In the genomic region with DNA sequence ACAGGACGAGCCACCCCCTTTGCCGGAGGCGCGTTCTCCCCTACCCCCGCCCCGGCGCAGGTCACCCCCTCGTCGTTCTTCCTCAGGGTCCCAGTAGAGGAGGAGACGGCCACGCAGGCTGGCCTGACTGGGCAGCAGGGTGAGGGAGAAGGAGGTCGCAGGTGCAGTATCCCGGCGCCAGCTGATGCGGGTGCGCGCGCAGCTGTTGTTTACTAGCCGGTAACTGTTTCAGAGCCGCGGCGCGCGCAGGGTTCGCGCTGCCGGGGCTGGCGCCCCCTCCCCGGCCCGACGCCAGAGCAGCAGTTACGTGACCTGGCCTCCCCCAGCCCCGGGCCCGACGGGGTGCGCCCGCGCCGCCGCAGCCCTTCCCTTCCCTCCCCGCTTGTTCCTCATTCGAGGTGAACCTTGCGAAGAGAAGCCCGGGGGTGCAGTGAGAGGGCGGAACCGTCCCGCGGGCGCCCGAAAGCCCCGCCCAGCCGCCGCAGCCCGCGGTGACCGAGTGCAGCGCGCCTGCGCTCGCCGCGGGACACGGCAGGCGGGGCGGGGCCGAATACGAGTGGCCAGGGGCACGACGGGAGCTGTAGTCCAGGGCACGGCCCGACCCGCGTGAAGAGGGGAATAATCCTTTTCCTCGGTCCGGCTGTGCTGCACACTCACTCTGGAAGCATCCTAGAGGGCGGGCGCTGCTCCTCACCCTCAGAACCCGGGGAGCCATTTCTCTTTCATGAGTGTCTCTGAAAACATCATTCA, we compare ENCODE assay signal across 8 cellular contexts. TPM values are rescaled to one million over a fixed set of nuclear protein-coding genes. Genes with fewer than 3 reads are reported as not detected.
DNase-seq lines count a peak whose midpoint lies in the region; ATAC-seq and TF ChIP-seq lines count a peak whose summit lies in the region.

A gene (minus strand): TSS at position 225 of the 750 bp plus-strand sequence. CDS start 1,101 bp downstream, outside the sequence.

- H3K9me3 Mint-ChIP-seq in nephron = no peaks in the 10 kb centered on the region

- H3K4me3 ChIP-seq in GM23248 = peak within 1 kb of the TSS; percentile 90

- H3K27ac Mint-ChIP-seq in nephron = peak within 1 kb of the TSS; percentile 29 to 77 (median 67)

- H3K27me3 Mint-ChIP-seq in nephron (ENCODE audit: low read depth) = peaks cover 4% of the 10 kb centered on the region

- no peaks in the 10 kb centered on the region for H3K27me3 ChIP-seq in GM23248 (replicated peaks; ENCODE audit: insufficient read depth)

- in situ Hi-C loops in GM23248 (cut with MboI) = no loop called here

- peaks cover 24% of the 10 kb centered on the region for H3K36me3 ChIP-seq in GM23248 (ENCODE audit: low read depth)

- H2AFZ ChIP-seq in GM23248 = peak within 1 kb of the TSS; percentile 89

- 1% methylated on average over 59 to 68 of the region's 78 CpGs for WGBS in GM23248 (ENCODE audit: low coverage in 1 of 2, low lambda C conversion rate in 2 of 2, missing lambda C conversion rate in 2 of 2), 2 experiments

- TF ChIP-seq CTCF in nephron (IDR thresholded peaks at IDR 0.05; ENCODE audit: unreplicated experiment in 3 of 3) = no peak

- peaks cover 16% of the 10 kb centered on the region for H3K36me3 Mint-ChIP-seq in nephron (ENCODE audit: low read depth)

- peaks cover 34% of the 10 kb centered on the region for H3K4me1 Mint-ChIP-seq in nephron

- peaks cover 47% of the 10 kb centered on the region for H3K4me1 ChIP-seq in GM23248 (ENCODE audit: insufficient read depth)

- no peaks in the 10 kb centered on the region for H3K9me2 ChIP-seq in GM23248 (ENCODE audit: insufficient read depth)

- H3K9ac ChIP-seq in GM23248 = peak within 1 kb of the TSS; percentile 79

- peak within 1 kb of the TSS; percentile 67 for H3K27ac ChIP-seq in GM23248

- DNase-seq in Daoy (ENCODE audit: low read depth) (peak; percentile 96), GM23248 (peak; percentile 99), Kasumi-1 (lab: John Stamatoyannopoulos, UW) (peak; percentile 60 to 66), fibroblast of peridontal ligament (ENCODE audit: extremely low read depth) (peak; percentile 85)
- peak; percentile 86 for DNase-seq in activated T-helper 9 cell treated with anti-CD3 and anti-CD28 coated beads, Interleukin-2, amount 50 U/mL, for 16 hours (ENCODE audit: low read depth)
- DNase-seq in stimulated activated naive CD8-positive, alpha-beta T cell treated with anti-CD3 and anti-CD28 coated beads, Interleukin-15, Interleukin-2, amounts not matched to agents 100 U/mL and 50 U/mL, for 24 hours = peak; percentile 95

- TF ChIP-seq POLR2A in Raji (IDR thresholded peaks at IDR 0.05; ENCODE audit: insufficient read depth, low read depth, low read length) = peak; percentile 69

- ATAC-seq in stimulated activated naive CD8-positive, alpha-beta T cell treated with anti-CD3 and anti-CD28 coated beads, Interleukin-15, Interleukin-2, amounts not matched to agents 100 U/mL and 50 U/mL, for 24 hours = peak; percentile 80

- peaks cover 59% of the 10 kb centered on the region for H3K79me2 ChIP-seq in GM23248 (ENCODE audit: insufficient read depth)

- H3F3A ChIP-seq in GM23248 (ENCODE audit: insufficient read depth) = peaks cover 53% of the 10 kb centered on the region

- H4K20me1 ChIP-seq in GM23248 (ENCODE audit: insufficient read depth) = no peaks in the 10 kb centered on the region

- H3K4me2 ChIP-seq in GM23248 (ENCODE audit: unreplicated experiment) = peak within 1 kb of the TSS; percentile 72

- no peaks in the 10 kb centered on the region for H3K9me3 ChIP-seq in GM23248 (ENCODE audit: low read depth)

- peak within 1 kb of the TSS; percentile 89 to 97 (median 96) for H3K4me3 Mint-ChIP-seq in nephron

RNA-seq across cellular contexts. Expression of the gene that starts here (rescaled TPM):
- 2.4 and 4.3 TPM in 2 replicates for total RNA-seq in Daoy (2014; rRNA removed; shearing (Covaris generic))
- 19.2 TPM in 2 replicates for total RNA-seq in GM23248 (2014; rRNA removed; shearing (Covaris generic))
- polyA plus RNA-seq in GM23248 (2016; fragmentation: Nextera tagmentation; extraction: Ambion mirVana) = 4.3 and 4.8 TPM in 2 replicates

Comparison
In these comparisons a context has a peak if more than half of its experiments do, and no peak if none do; other contexts are left out.
1. Peak in every context shown above with its lines: DNase-seq, ATAC-seq, H3K4me3 ChIP-seq and H3K27ac ChIP-seq.